Comparison of ENCODE assay signal across 8 cellular contexts in the genomic region with DNA sequence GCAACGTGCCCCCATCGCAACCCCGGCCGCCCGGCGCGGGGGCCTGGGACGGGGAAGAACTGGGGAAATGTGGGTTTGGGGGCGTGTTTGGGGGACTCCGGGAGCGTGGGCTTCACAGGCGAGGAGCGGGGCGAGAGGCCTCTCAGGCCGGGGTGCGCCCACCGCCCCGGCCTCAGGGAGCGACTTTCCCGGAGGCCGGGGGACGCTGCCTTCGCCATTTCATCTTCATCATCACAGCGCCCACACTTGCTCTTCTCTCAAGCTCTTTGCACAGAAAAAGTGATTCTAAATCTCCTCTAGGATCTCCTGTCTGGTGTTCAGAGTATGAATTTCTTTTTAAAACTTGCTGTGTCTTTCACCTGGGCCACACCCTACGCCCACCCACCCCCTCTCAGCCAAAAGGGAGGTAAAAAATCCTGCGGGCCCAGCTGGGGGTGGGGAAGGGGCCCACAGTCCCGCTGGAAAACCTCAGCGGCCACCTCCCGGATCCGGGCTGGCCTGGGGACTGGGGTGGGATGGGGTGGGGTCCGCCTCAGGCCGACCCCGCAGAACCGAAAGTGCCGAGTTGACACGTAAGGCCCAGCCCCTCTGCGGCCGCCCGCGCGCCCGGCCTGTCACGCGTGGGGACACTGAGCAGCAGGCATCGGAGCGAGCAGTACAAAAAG. TPM values are rescaled to one million over a fixed set of nuclear protein-coding genes. Genes with fewer than 3 reads are reported as not detected.
A peak's percentile ranks its signal among the peaks of the same experiment; 100 is the strongest.
DNase-seq lines count a peak whose midpoint lies in the region; ATAC-seq and TF ChIP-seq lines count a peak whose summit lies in the region.

No MANE protein-coding gene starts in this region.

- peak overlapping the region; percentile 97 to 98 for H3K27ac Mint-ChIP-seq in activated naive CD4-positive, alpha-beta T cell treated with anti-CD3 and anti-CD28 coated beads, Interleukin-2, amount 50 U/mL, for 72 hours

- H3K27ac ChIP-seq in iPS DF 6.9 (ENCODE audit: low read length) (no peak overlapping the region), spleen (peak overlapping the region; percentile 99 to 100 (median 100))

- no peaks in the 10 kb centered on the region for H3K36me3 ChIP-seq in iPS DF 6.9 (ENCODE audit: control insufficient read depth, insufficient read depth, low read length)
- H3K36me3 ChIP-seq in spleen, result peaks cover 0 to 28% (median 6%) of the 10 kb centered on the region in 6 donors

- TF ChIP-seq POLR2A in spleen (IDR thresholded peaks at IDR 0.05), result no peak

- intact Hi-C loops in spleen (cut with DNase I; ENCODE audit: low total_unique reads), result no loop called here

- no peak for TF ChIP-seq CTCF in spleen (IDR thresholded peaks at IDR 0.05 in 8 of 11, conservative IDR thresholded peaks at IDR 0.05 in 3 of 11)

- H3K9me3 ChIP-seq in iPS DF 6.9 (ENCODE audit: control insufficient read depth, insufficient read depth, low read length), result no peaks in the 10 kb centered on the region
- no peaks in the 10 kb centered on the region for H3K9me3 ChIP-seq in spleen

- no peaks in the 10 kb centered on the region for H3K9me3 Mint-ChIP-seq in activated naive CD4-positive, alpha-beta T cell treated with anti-CD3 and anti-CD28 coated beads, Interleukin-2, amount 50 U/mL, for 72 hours

- peaks cover 41 to 68% of the 10 kb centered on the region in 2 donors for H3K36me3 Mint-ChIP-seq in activated naive CD4-positive, alpha-beta T cell treated with anti-CD3 and anti-CD28 coated beads, Interleukin-2, amount 50 U/mL, for 72 hours

- no CpG with 5 or more reads among the region's 46 CpGs for WGBS in iPS DF 6.9 (ENCODE audit: insufficient coverage, insufficient read length)
- WGBS in spleen, 5 donors, result 0 to 1% (median 0%) methylated on average over 31 to 46 of the region's 46 CpGs

- H3K4me3 ChIP-seq in iPS DF 6.9 (ENCODE audit: low read length) (peak overlapping the region; percentile 61), spleen (peak overlapping the region; percentile 54 to 94 (median 60))

- peak; percentile 38 for DNase-seq in activated CD4-positive, alpha-beta T cell treated with anti-CD3 and anti-CD28 coated beads for 48 hours
- no peak for DNase-seq in activated CD4-positive, alpha-beta T cell treated with anti-CD3 and anti-CD28 coated beads, Interleukin-2, amount 50 U/mL, for 1 hour
- peak in 1 of 2 donors; percentile 62 for DNase-seq in activated naive CD4-positive, alpha-beta T cell treated with anti-CD3 and anti-CD28 coated beads, Interleukin-2, amount 50 U/mL, for 72 hours (ENCODE audit: low spot score in 2 of 2)
- DNase-seq in iPS DF 6.9 (ENCODE audit: low read depth, low spot score), result no peak
- DNase-seq in spleen, result peak; percentile 96
- no peak for DNase-seq in NCI-H1694 (lab: John Stamatoyannopoulos, UW)

- peak; percentile 11 for ATAC-seq in HG03378 (IDR thresholded peaks at IDR 0.05; ENCODE audit: unreplicated experiment)
- no peak for ATAC-seq in activated naive CD4-positive, alpha-beta T cell treated with anti-CD3 and anti-CD28 coated beads, Interleukin-2, amount 50 U/mL, for 72 hours
- no peak for ATAC-seq in HG03442 (IDR thresholded peaks at IDR 0.05; ENCODE audit: unreplicated experiment)

- H3K27me3 ChIP-seq in iPS DF 6.9 (ENCODE audit: control insufficient read depth, insufficient read depth, low read length) (0 out of 2 replicates have a peak, but pooled peaks cover 2% of the 10 kb centered on the region), spleen (replicated peaks in 1 of 7) (no peaks in the 10 kb centered on the region)

- no peaks in the 10 kb centered on the region; the same call in 1 of the 2 replicates for H3K4me1 ChIP-seq in iPS DF 6.9 (ENCODE audit: control insufficient read depth, insufficient read depth, low read length)
- H3K4me1 ChIP-seq in spleen, result peaks cover 40 to 76% (median 56%) of the 10 kb centered on the region in 6 donors

RNA-seq across cellular contexts. Expression of gene CDKN1B, which starts 7.4 kb away (rescaled TPM):
- total RNA-seq in activated naive CD4-positive, alpha-beta T cell treated with anti-CD3 and anti-CD28 coated beads, Interleukin-2, amount 50 U/mL, for 72 hours, result 10 to 100 TPM; 39.7 to 46.6 TPM
- total RNA-seq in spleen, result 10 to 100 TPM; 72.3 to 95.2 (median 79.3) TPM
- polyA plus RNA-seq in spleen, result 10 to 100 TPM; 34.9 to 49.3 (median 46.4) TPM

RNA-seq across cellular contexts. Expression of gene GPR19, which starts 28.6 kb away (rescaled TPM):
- 10 to 100 TPM; 24.8 to 27.5 TPM for total RNA-seq in activated naive CD4-positive, alpha-beta T cell treated with anti-CD3 and anti-CD28 coated beads, Interleukin-2, amount 50 U/mL, for 72 hours
- 1 to 10 TPM in 5 of 7 donors, under 1 TPM in 1, not detected in 1; 0.80 to 5.5 (median 1.9) TPM for total RNA-seq in spleen
- under 1 TPM; 0.35 to 0.74 (median 0.61) TPM for polyA plus RNA-seq in spleen

Comparison
In these comparisons a context has a peak if more than half of its experiments do, and no peak if none do; other contexts are left out.
1. DNase-seq: peak in activated CD4-positive, alpha-beta T cell treated with anti-CD3 and anti-CD28 coated beads for 48 hours (single experiment) and spleen (single experiment); none in activated CD4-positive, alpha-beta T cell treated with anti-CD3 and anti-CD28 coated beads, Interleukin-2, amount 50 U/mL, for 1 hour (single experiment), iPS DF 6.9 (single experiment) and NCI-H1694 (single experiment).